In the genomic region with DNA sequence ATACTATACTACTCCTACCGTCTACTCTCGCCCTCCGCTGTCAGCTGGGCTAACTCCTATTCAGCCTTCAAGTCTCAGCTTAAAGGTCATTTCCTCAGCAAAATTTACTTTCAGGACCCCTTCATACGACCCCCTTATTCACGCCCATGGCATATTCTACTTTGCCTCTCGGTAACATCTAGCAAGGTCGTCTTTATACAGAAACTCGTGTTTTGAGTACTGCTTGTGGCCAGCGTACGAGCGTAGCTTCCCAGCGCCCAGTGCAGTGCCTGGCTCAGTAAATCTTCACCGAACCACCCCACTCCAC, we compare ENCODE assay signal across 8 cellular contexts. TPM values are rescaled to one million over a fixed set of nuclear protein-coding genes. Genes with fewer than 3 reads are reported as not detected.
DNase-seq lines count a peak whose midpoint lies in the region; ATAC-seq, FAIRE-seq and TF ChIP-seq lines count a peak whose summit lies in the region.

No MANE protein-coding gene starts in this region.

- no peaks in the 10 kb centered on the region for H3K9me3 Mint-ChIP-seq in CD8-positive, alpha-beta T cell

- no peak overlapping the region for H4K91ac ChIP-seq in mesenchymal stem cell (ENCODE audit: low read length)

- no peak for DNase-seq in CD8-positive, alpha-beta T cell
- DNase-seq in GM12878 (ENCODE audit: low read depth, low spot score) (no peak), mesenchymal stem cell (no peak), T-helper 9 cell (no peak), posterior cingulate gyrus (no peak), SW480 (ENCODE audit: low spot score) (no peak)

- RAD21 ChIA-PET in GM12878 (lab: Charles Lee; ENCODE audit: unreplicated experiment): interaction anchor here (0.8 to 2.4 kb wide), 8 partner anchors 21 to 1075 kb away, joined by 3 to 14 read pairs (median 4); a partner anchor contains a TSS

- peak; percentile 7 for ATAC-seq in CD8-positive, alpha-beta T cell
- peak; percentile 18 for ATAC-seq in HG02981 (IDR thresholded peaks at IDR 0.05; ENCODE audit: unreplicated experiment)
- peak; percentile 55 for ATAC-seq in GM12878
- no peak for ATAC-seq in GM18867 (IDR thresholded peaks at IDR 0.05; ENCODE audit: unreplicated experiment)

- no peaks in the 10 kb centered on the region for H4K20me1 ChIP-seq in GM12878 (ENCODE audit: control insufficient read depth, insufficient read depth)

- peaks cover 29% of the 10 kb centered on the region for H3K4me1 Mint-ChIP-seq in CD8-positive, alpha-beta T cell (ENCODE audit: low read depth)

- H3K27me3 Mint-ChIP-seq in CD8-positive, alpha-beta T cell (ENCODE audit: low read depth): peaks cover 9% of the 10 kb centered on the region

- no TSS peak for BruUV-seq in GM12878 (replicated peaks; lab: Mats Ljungman, UMichigan)

- H2BK15ac ChIP-seq in mesenchymal stem cell (ENCODE audit: low read depth, poor library complexity, severe bottlenecking): no peak overlapping the region

- H3K14ac ChIP-seq in mesenchymal stem cell (ENCODE audit: low read length in 2 of 2): peak overlapping the region in 1 of 2 experiments; percentile 19

- peaks cover 12% of the 10 kb centered on the region for H3K4me1 ChIP-seq in CD8-positive, alpha-beta T cell (ENCODE audit: insufficient read depth, low read length)
- H3K4me1 ChIP-seq in GM12878 (ENCODE audit: control insufficient read depth, insufficient read depth, low read length) (no peaks in the 10 kb centered on the region), mesenchymal stem cell (ENCODE audit: control insufficient read depth, insufficient read depth, low read depth, low read length) (no peaks in the 10 kb centered on the region)

- H3K23ac ChIP-seq in mesenchymal stem cell (ENCODE audit: low read length in 2 of 2): no peak overlapping the region

- H3K9me3 ChIP-seq in CD8-positive, alpha-beta T cell (ENCODE audit: low read length): no peaks in the 10 kb centered on the region
- H3K9me3 ChIP-seq in GM12878 (replicated peaks; ENCODE audit: control insufficient read depth, insufficient read depth, low read length): no peaks in the 10 kb centered on the region
- H3K9me3 ChIP-seq in mesenchymal stem cell (ENCODE audit: control insufficient read depth, low read length): no peaks in the 10 kb centered on the region

- peak overlapping the region; percentile 96 for H3K4me3 ChIP-seq in CD8-positive, alpha-beta T cell (ENCODE audit: low read depth, low read length)
- peak overlapping the region; percentile 83 for H3K4me3 ChIP-seq in GM12878
- peak overlapping the region; percentile 94 to 96 for H3K4me3 ChIP-seq in mesenchymal stem cell (ENCODE audit: insufficient read depth in 1 of 2, low read depth in 1 of 2, low read length in 2 of 2)

- POLR2A ChIA-PET in CD8-positive, alpha-beta T cell (lab: Charles Lee): interaction anchor here (0.7 to 2.3 kb wide), 4 partner anchors 9 to 767 kb away, joined by 3 to 17 read pairs (median 6); a partner anchor contains a TSS
- POLR2A ChIA-PET in GM12878 (lab: Charles Lee): interaction anchor here (0.6 to 1.3 kb wide), 5 partner anchors 31 to 1432 kb away, joined by 3 to 8 read pairs (median 5); a partner anchor contains a TSS

- peaks cover 13% of the 10 kb centered on the region for H3K79me2 ChIP-seq in GM12878 (ENCODE audit: control insufficient read depth, insufficient read depth, low read length)

- H3K27me3 ChIP-seq in CD8-positive, alpha-beta T cell (ENCODE audit: insufficient read depth, low read length): no peaks in the 10 kb centered on the region
- H3K27me3 ChIP-seq in GM12878 (replicated peaks in 1 of 2; ENCODE audit: control insufficient read depth in 2 of 2, insufficient read depth in 2 of 2, low read length in 1 of 2) (no peaks in the 10 kb centered on the region), mesenchymal stem cell (ENCODE audit: control insufficient read depth in 1 of 2, insufficient read depth in 1 of 2, low read length in 2 of 2) (peaks cover 0 to 3% of the 10 kb centered on the region in 2 experiments)

- peak overlapping the region; percentile 99 for H3K4me3 Mint-ChIP-seq in CD8-positive, alpha-beta T cell

- peak overlapping the region; percentile 86 for H3K27ac ChIP-seq in CD8-positive, alpha-beta T cell (ENCODE audit: low read depth, low read length)
- peak overlapping the region; percentile 87 for H3K27ac ChIP-seq in GM12878 (ENCODE audit: control insufficient read depth, insufficient read depth)
- no peak overlapping the region for H3K27ac ChIP-seq in mesenchymal stem cell (ENCODE audit: low read length, poor library complexity, severe bottlenecking)

- H3K79me1 ChIP-seq in mesenchymal stem cell (replicated peaks; ENCODE audit: low read length, poor library complexity, severe bottlenecking): peaks cover 10% of the 10 kb centered on the region

- H3K18ac ChIP-seq in mesenchymal stem cell (ENCODE audit: low read depth in 1 of 2, low read length in 2 of 2): peak overlapping the region in 1 of 2 experiments; percentile 67

- peak overlapping the region; percentile 98 for H3K27ac Mint-ChIP-seq in CD8-positive, alpha-beta T cell

- CTCF ChIA-PET in CD8-positive, alpha-beta T cell (lab: Charles Lee): interaction anchor here (0.9 to 2.5 kb wide), 6 partner anchors 12 to 35 kb away, joined by 3 to 10 read pairs (median 4); a partner anchor contains a TSS
- CTCF ChIA-PET in GM12878 (lab: Yijun Ruan, JAX): interaction anchor here (0.6 to 3.3 kb wide), 16 partner anchors 19 to 1252 kb away, joined by 3 to 14 read pairs (median 4); a partner anchor contains a TSS

- H3K9ac ChIP-seq in GM12878 (ENCODE audit: control insufficient read depth, insufficient read depth, low read length) (peak overlapping the region; percentile 87), mesenchymal stem cell (ENCODE audit: low read length) (peak overlapping the region; percentile 94)

- intact Hi-C loops in CD8-positive, alpha-beta T cell (cut with DNase I, micrococcal nuclease): loop anchor here (1.0 to 10.0 kb wide), 11 partner anchors 34 to 1914 kb away; a partner anchor contains a TSS
- intact Hi-C loops in GM12878 (cut with micrococcal nuclease; ENCODE audit: unreplicated experiment): loop anchor here (1.0 kb wide), 1 partner anchor 34 kb away; a partner anchor contains a TSS
- intact Hi-C loops in posterior cingulate gyrus (cut with DNase I): loop anchor here (5.0 kb wide), 1 partner anchor 34 kb away; a partner anchor contains a TSS

- no peak overlapping the region for H2BK5ac ChIP-seq in mesenchymal stem cell (ENCODE audit: low read depth, low read length, poor library complexity, severe bottlenecking)

- 17% methylated on average over 13 of the region's 13 CpGs for WGBS in GM12878 (ENCODE audit: insufficient coverage, insufficient replicate concordance, low lambda C conversion rate, missing lambda C conversion rate)
- 6% methylated on average over 13 of the region's 13 CpGs for WGBS in mesenchymal stem cell

- H3K4me2 ChIP-seq in GM12878 (ENCODE audit: control insufficient read depth, insufficient read depth) (peak overlapping the region; percentile 85), mesenchymal stem cell (ENCODE audit: low read length, poor library complexity, severe bottlenecking) (peak overlapping the region; percentile 58)

- SMC1A ChIA-PET in GM12878 (lab: Charles Lee; ENCODE audit: uncharacterized antibody, unreplicated experiment): interaction anchor here (0.6 to 2.6 kb wide), 11 partner anchors 12 to 457 kb away, joined by 3 to 16 read pairs (median 4); a partner anchor contains a TSS

- no peak for TF ChIP-seq EP300 in GM12878 (IDR thresholded peaks at IDR 0.05; ENCODE audit: borderline replicate concordance in 1 of 2, control insufficient read depth in 1 of 2, low read depth in 2 of 2, low read length in 2 of 2)

- H2AK5ac ChIP-seq in mesenchymal stem cell (ENCODE audit: low read length, severe bottlenecking): no peak overlapping the region

- peak overlapping the region; percentile 94 for H4K8ac ChIP-seq in mesenchymal stem cell (ENCODE audit: low read length)

- FAIRE-seq in GM12878 (lab: Jason Lieb, UNC): no peak

- in situ Hi-C loops in GM12878 (cut with MboI): no loop called here

- H2BK120ac ChIP-seq in mesenchymal stem cell (ENCODE audit: low read depth, low read length): no peak overlapping the region

- peaks cover 49% of the 10 kb centered on the region for H3K36me3 Mint-ChIP-seq in CD8-positive, alpha-beta T cell

- no peak for TF ChIP-seq CTCF in CD8-positive, alpha-beta T cell (IDR thresholded peaks at IDR 0.05)
- TF ChIP-seq CTCF in GM12878 (IDR thresholded peaks at IDR 0.05 in 2 of 3, conservative IDR thresholded peaks at IDR 0.05 in 1 of 3; ENCODE audit: control insufficient read depth in 2 of 3, extremely low read depth in 1 of 3, insufficient read depth in 1 of 3, low read depth in 3 of 3, low read length in 3 of 3): no peak

- H3K36me3 ChIP-seq in CD8-positive, alpha-beta T cell (ENCODE audit: insufficient read depth, low read length): peaks cover 30% of the 10 kb centered on the region
- H3K36me3 ChIP-seq in GM12878 (ENCODE audit: control insufficient read depth in 2 of 2, insufficient read depth in 2 of 2, low read length in 1 of 2) (peaks cover 0 to 8% of the 10 kb centered on the region in 2 experiments; a peak in 2 of 4 replicates), mesenchymal stem cell (ENCODE audit: control insufficient read depth in 1 of 2, insufficient read depth in 2 of 2, low read depth in 1 of 2, low read length in 2 of 2) (peaks cover 9 to 38% of the 10 kb centered on the region in 2 experiments)

- H2AFZ ChIP-seq in GM12878 (ENCODE audit: control insufficient read depth, low read depth, low read length) (peak overlapping the region; percentile 98), mesenchymal stem cell (ENCODE audit: low read depth, low read length) (peak overlapping the region; percentile 100)

- H3K4ac ChIP-seq in mesenchymal stem cell (ENCODE audit: low read depth in 1 of 2, low read length in 2 of 2): peak overlapping the region in 1 of 2 experiments; percentile 22

- TF ChIP-seq RAD21 in GM12878 (IDR thresholded peaks at IDR 0.05; ENCODE audit: insufficient read depth, low read depth, low read length): no peak

- H2BK12ac ChIP-seq in mesenchymal stem cell (ENCODE audit: low read length in 2 of 2): no peak overlapping the region

- no peak for TF ChIP-seq POLR2A in GM12878 (IDR thresholded peaks at IDR 0.05; ENCODE audit: low read depth, low read length)

RNA-seq across cellular contexts. Expression of a gene that starts 0.5 kb away (rescaled TPM):
- total RNA-seq in CD8-positive, alpha-beta T cell: 10 to 100 TPM; 34.1 to 39.7 TPM
- 17.4 and 17.6 TPM in 2 replicates for total RNA-seq in GM12878 (2013; cell fraction: nucleolus; rRNA removed)
- 16.5 and 20.2 TPM in 2 replicates for total RNA-seq in GM12878 (2014; rRNA removed)
- 21.3 and 21.8 TPM in 2 replicates for total RNA-seq in GM12878 (2014; rRNA removed; fragmentation: Illumina TruSeq; extraction: Trizol)
- 14.3 and 15.1 TPM in 2 replicates for total RNA-seq in GM12878 (2021)
- 6.5 TPM for polyA plus RNA-seq in GM12878 (2011; ENCODE audit: low read depth)
- polyA plus RNA-seq in GM12878 (2011; rRNA removed): 15.4 and 23.4 TPM in 2 replicates
- 7.4 TPM in 2 replicates for polyA plus RNA-seq in GM12878 (2011; cell fraction: cytosol; rRNA removed)
- polyA plus RNA-seq in GM12878 (2011; cell fraction: nucleus; rRNA removed): 8.7 and 12.1 TPM in 2 replicates
- 8.8 and 11.4 TPM in 2 replicates for polyA plus RNA-seq in GM12878 (2012)
- polyA plus RNA-seq in GM12878 (2014; fragmentation: Illumina TruSeq; extraction: Trizol): 18.1 and 18.5 TPM in 2 replicates
- polyA plus RNA-seq in GM12878 (2014; fragmentation: Nextera tagmentation; extraction: Ambion mirVana): 10 to 100 TPM in 1 of 2 experiments, 1 to 10 TPM in 1; 9.5 to 18.6 TPM
- polyA plus RNA-seq in GM12878 (2014; rRNA removed): 10.8 and 11.5 TPM in 2 replicates
- 10 to 100 TPM; 25.8 to 28.4 TPM for polyA plus RNA-seq in GM12878 (2016; fragmentation: Nextera tagmentation; extraction: Ambion mirVana)
- 12.9 and 14.0 TPM in 2 replicates for polyA minus RNA-seq in GM12878 (2011; rRNA and poly(A)+ RNA removed)
- polyA minus RNA-seq in GM12878 (2011; cell fraction: cytosol; rRNA and poly(A)+ RNA removed): 4.8 and 7.1 TPM in 2 replicates
- 7.6 and 11.9 TPM in 2 replicates for polyA minus RNA-seq in GM12878 (2011; cell fraction: nucleus; rRNA and poly(A)+ RNA removed)
- 13.4 TPM for polyA plus RNA-seq in mesenchymal stem cell (2013, experiment 1 of 2)
- polyA plus RNA-seq in mesenchymal stem cell (2013, experiment 2 of 2): 14.1 TPM

RNA-seq across cellular contexts. Expression of a gene that starts 0.6 kb away (rescaled TPM):
- total RNA-seq in CD8-positive, alpha-beta T cell: not detected
- not detected in 2 replicates for total RNA-seq in GM12878 (2013; cell fraction: nucleolus; rRNA removed)
- total RNA-seq in GM12878 (2014; rRNA removed) (0.11 TPM in 1 of 2 replicates, not detected in the other), GM12878 (2014; rRNA removed; fragmentation: Illumina TruSeq; extraction: Trizol) (not detected in 2 replicates), GM12878 (2021) (0.41 TPM in 1 of 2 replicates, not detected in the other)
- not detected for polyA plus RNA-seq in GM12878 (2011; ENCODE audit: low read depth)
- polyA plus RNA-seq in GM12878 (2011; rRNA removed) (0.14 and 0.24 TPM in 2 replicates), GM12878 (2014; fragmentation: Illumina TruSeq; extraction: Trizol) (not detected in 2 replicates), GM12878 (2014; fragmentation: Nextera tagmentation; extraction: Ambion mirVana) (not detected), GM12878 (2014; rRNA removed) (not detected in 2 replicates), GM12878 (2016; fragmentation: Nextera tagmentation; extraction: Ambion mirVana) (not detected)
- polyA plus RNA-seq in GM12878 (2011; cell fraction: cytosol; rRNA removed): 0.18 and 0.24 TPM in 2 replicates
- polyA plus RNA-seq in GM12878 (2011; cell fraction: nucleus; rRNA removed): 0.09 and 0.18 TPM in 2 replicates
- not detected in 2 replicates for polyA plus RNA-seq in GM12878 (2012)
- 0.22 and 0.67 TPM in 2 replicates for polyA minus RNA-seq in GM12878 (2011; rRNA and poly(A)+ RNA removed)
- polyA minus RNA-seq in GM12878 (2011; cell fraction: cytosol; rRNA and poly(A)+ RNA removed): not detected in 2 replicates
- 0.24 TPM in 1 of 2 replicates, not detected in the other for polyA minus RNA-seq in GM12878 (2011; cell fraction: nucleus; rRNA and poly(A)+ RNA removed)
- 0.03 TPM for polyA plus RNA-seq in mesenchymal stem cell (2013, experiment 1 of 2)
- 0.12 TPM for polyA plus RNA-seq in mesenchymal stem cell (2013, experiment 2 of 2)

RNA-seq across cellular contexts. Expression of a gene that starts 34.6 kb away (rescaled TPM):
- total RNA-seq in CD8-positive, alpha-beta T cell: 10 to 100 TPM; 32.9 to 33.2 TPM
- 26.0 and 27.1 TPM in 2 replicates for total RNA-seq in GM12878 (2013; cell fraction: nucleolus; rRNA removed)
- total RNA-seq in GM12878 (2014; rRNA removed): 48.3 and 52.5 TPM in 2 replicates
- total RNA-seq in GM12878 (2014; rRNA removed; fragmentation: Illumina TruSeq; extraction: Trizol): 74.9 and 79.2 TPM in 2 replicates
- 61.5 and 65.1 TPM in 2 replicates for total RNA-seq in GM12878 (2021)
- 36.0 TPM for polyA plus RNA-seq in GM12878 (2011; ENCODE audit: low read depth)
- polyA plus RNA-seq in GM12878 (2011; rRNA removed): 98.6 and 140 TPM in 2 replicates
- polyA plus RNA-seq in GM12878 (2011; cell fraction: cytosol; rRNA removed): 40.0 and 47.2 TPM in 2 replicates
- polyA plus RNA-seq in GM12878 (2011; cell fraction: nucleus; rRNA removed): 23.9 and 30.0 TPM in 2 replicates
- polyA plus RNA-seq in GM12878 (2012): 51.1 and 57.3 TPM in 2 replicates
- 69.4 and 74.2 TPM in 2 replicates for polyA plus RNA-seq in GM12878 (2014; fragmentation: Illumina TruSeq; extraction: Trizol)
- 100 to 1,000 TPM; 309 to 366 TPM for polyA plus RNA-seq in GM12878 (2014; fragmentation: Nextera tagmentation; extraction: Ambion mirVana)
- polyA plus RNA-seq in GM12878 (2014; rRNA removed): 71.8 and 79.6 TPM in 2 replicates
- 100 to 1,000 TPM; 176 to 178 TPM for polyA plus RNA-seq in GM12878 (2016; fragmentation: Nextera tagmentation; extraction: Ambion mirVana)
- polyA minus RNA-seq in GM12878 (2011; rRNA and poly(A)+ RNA removed): 27.2 and 28.9 TPM in 2 replicates
- 12.7 and 14.3 TPM in 2 replicates for polyA minus RNA-seq in GM12878 (2011; cell fraction: cytosol; rRNA and poly(A)+ RNA removed)
- 23.5 and 42.3 TPM in 2 replicates for polyA minus RNA-seq in GM12878 (2011; cell fraction: nucleus; rRNA and poly(A)+ RNA removed)
- 64.7 TPM for polyA plus RNA-seq in mesenchymal stem cell (2013, experiment 1 of 2)
- polyA plus RNA-seq in mesenchymal stem cell (2013, experiment 2 of 2): 67.5 TPM
